ENCODE assay signal across 13 cellular contexts in genomic region chr17:20091161-20092029, GRCh38.
A peak's percentile ranks its signal among the peaks of the same experiment; 100 is the strongest.
DNase-seq lines count a peak whose midpoint lies in the region; ATAC-seq and TF ChIP-seq lines count a peak whose summit lies in the region.
"Had no signal": no experiment of that assay in that cellular context is flagged by ENCODE, and none has a peak within 500 bp of the region (broad histone marks: within the 10 kb centered on the region; RNA-seq: fewer than 3 reads in every experiment).

No MANE protein-coding gene starts in this region.

- H3K4me3 Mint-ChIP-seq in neural progenitor cell = no peak overlapping the region
- H3K4me3 Mint-ChIP-seq in activated T-helper 17 cell treated with anti-CD3 and anti-CD28 coated beads, Interleukin-2, amount 50 U/mL, for 72 hours = no peak overlapping the region
- H3K4me3 Mint-ChIP-seq: activated naive CD8-positive, alpha-beta T cell treated with anti-CD3 and anti-CD28 coated beads, Interleukin-2, amount 50 U/mL, for 24 hours; T-helper 17 cell had no signal

- no peak for ATAC-seq in activated T-helper 17 cell treated with anti-CD3 and anti-CD28 coated beads, Interleukin-2, amount 50 U/mL, for 72 hours (replicated peaks)
- ATAC-seq: activated naive CD8-positive, alpha-beta T cell treated with anti-CD3 and anti-CD28 coated beads, Interleukin-2, amount 50 U/mL, for 24 hours; esophagus mucosa; left colon; T-helper 17 cell had no signal

- H3K36me3 ChIP-seq in adrenal gland (replicated peaks in 1 of 2) = no peaks in the 10 kb centered on the region
- no peaks in the 10 kb centered on the region for H3K36me3 ChIP-seq in fibroblast of lung (ENCODE audit: control insufficient read depth, insufficient read depth, low read length)
- H3K36me3 ChIP-seq in neural progenitor cell = no peaks in the 10 kb centered on the region
- H3K36me3 ChIP-seq in thyroid gland = no peaks in the 10 kb centered on the region

- H3K27ac Mint-ChIP-seq in neural progenitor cell = peak overlapping the region; percentile 40
- no peak overlapping the region for H3K27ac Mint-ChIP-seq in activated T-helper 17 cell treated with anti-CD3 and anti-CD28 coated beads, Interleukin-2, amount 50 U/mL, for 72 hours
- H3K27ac Mint-ChIP-seq: activated naive CD8-positive, alpha-beta T cell treated with anti-CD3 and anti-CD28 coated beads, Interleukin-2, amount 50 U/mL, for 24 hours; T-helper 17 cell had no signal

- H3K4me3 ChIP-seq in adrenal gland = no peak overlapping the region
- no peak overlapping the region for H3K4me3 ChIP-seq in fibroblast of lung (replicated peaks in 1 of 4; ENCODE audit: control extremely low read depth in 1 of 4, insufficient read depth in 1 of 4, low read depth in 3 of 4, low read length in 4 of 4)
- no peak overlapping the region for H3K4me3 ChIP-seq in neural progenitor cell
- no peak overlapping the region for H3K4me3 ChIP-seq in thyroid gland (replicated peaks in 1 of 3)

- DNase-seq in adrenal gland (peak in 3 of 7 donors; percentile 25 to 75 (median 35)), fibroblast of lung (ENCODE audit: low read depth in 2 of 2) (peak; percentile 17 to 76), neural progenitor cell (ENCODE audit: low spot score) (no peak), thyroid gland (no peak), mucosa of gallbladder (ENCODE audit: low spot score) (no peak)
- no peak for DNase-seq in stimulated activated CD4-positive, alpha-beta T cell treated with anti-CD3 and anti-CD28 coated beads, Interleukin-2, amount 100 ng/mL, for 24 hours
- DNase-seq: activated CD8-positive, alpha-beta memory T cell treated with anti-CD3 and anti-CD28 coated beads for 24 hours; activated naive CD8-positive, alpha-beta T cell treated with anti-CD3 and anti-CD28 coated beads, Interleukin-2, amount 50 U/mL, for 24 hours; DMS153; left colon; T-helper 17 cell had no signal

- no peak overlapping the region for H3K9ac ChIP-seq in fibroblast of lung (ENCODE audit: insufficient read depth, low read length)
- H3K9ac ChIP-seq in neural progenitor cell = no peak overlapping the region

- H3K9me3 ChIP-seq in adrenal gland (replicated peaks in 1 of 3) = no peaks in the 10 kb centered on the region
- no peaks in the 10 kb centered on the region for H3K9me3 ChIP-seq in fibroblast of lung (ENCODE audit: control insufficient read depth, insufficient read depth, low read depth, low read length)
- H3K9me3 ChIP-seq in neural progenitor cell (ENCODE audit: low read depth) = no peaks in the 10 kb centered on the region
- H3K9me3 ChIP-seq in thyroid gland = no peaks in the 10 kb centered on the region

- H3K27me3 ChIP-seq in adrenal gland = no peaks in the 10 kb centered on the region
- no peaks in the 10 kb centered on the region for H3K27me3 ChIP-seq in fibroblast of lung (ENCODE audit: control insufficient read depth, insufficient read depth, low read length)
- no peaks in the 10 kb centered on the region for H3K27me3 ChIP-seq in neural progenitor cell
- no peaks in the 10 kb centered on the region for H3K27me3 ChIP-seq in thyroid gland

- H3K79me2 ChIP-seq in fibroblast of lung (ENCODE audit: control insufficient read depth, insufficient read depth, low read length) = no peaks in the 10 kb centered on the region
- H3K79me2 ChIP-seq in neural progenitor cell (ENCODE audit: low read depth) = no peaks in the 10 kb centered on the region

- WGBS in adrenal gland, 4 donors = 54 to 68% (median 64%) methylated on average over 19 of the region's 19 CpGs
- 68 to 70% methylated on average over 19 of the region's 19 CpGs for WGBS in thyroid gland, 2 donors

- H3K27me3 Mint-ChIP-seq in neural progenitor cell (ENCODE audit: insufficient read depth, low read depth) = peaks cover 8% of the 10 kb centered on the region
- peaks cover 3% of the 10 kb centered on the region for H3K27me3 Mint-ChIP-seq in activated T-helper 17 cell treated with anti-CD3 and anti-CD28 coated beads, Interleukin-2, amount 50 U/mL, for 72 hours
- H3K27me3 Mint-ChIP-seq: activated naive CD8-positive, alpha-beta T cell treated with anti-CD3 and anti-CD28 coated beads, Interleukin-2, amount 50 U/mL, for 24 hours had no signal

- peaks cover 0 to 10% of the 10 kb centered on the region in 2 donors for H3K4me1 ChIP-seq in adrenal gland (replicated peaks in 1 of 2)
- peaks cover 7% of the 10 kb centered on the region for H3K4me1 ChIP-seq in fibroblast of lung (ENCODE audit: control insufficient read depth, extremely low read depth, insufficient read depth, low read length)
- peaks cover 22% of the 10 kb centered on the region for H3K4me1 ChIP-seq in neural progenitor cell
- peaks cover 0 to 5% of the 10 kb centered on the region in 2 donors for H3K4me1 ChIP-seq in thyroid gland

- H3K36me3 Mint-ChIP-seq in neural progenitor cell = no peaks in the 10 kb centered on the region
- no peaks in the 10 kb centered on the region for H3K36me3 Mint-ChIP-seq in activated T-helper 17 cell treated with anti-CD3 and anti-CD28 coated beads, Interleukin-2, amount 50 U/mL, for 72 hours (ENCODE audit: low read depth)

- H3K27ac ChIP-seq in adrenal gland (peak overlapping the region in 3 of 5 donors; percentile 32 to 84 (median 84)), fibroblast of lung (ENCODE audit: insufficient read depth, low read length) (peak overlapping the region; percentile 51), neural progenitor cell (no peak overlapping the region), thyroid gland (peak overlapping the region; percentile 64 to 70 (median 66))

- intact Hi-C loops in adrenal gland (cut with DNase I) = no loop called here
- intact Hi-C loops in thyroid gland (cut with DNase I) = loop anchor here (10.0 kb wide), 1 partner anchor 77 kb away; no protein-coding TSS in a partner anchor

- H3K4me2 ChIP-seq in fibroblast of lung (ENCODE audit: extremely low read depth, insufficient read depth, low read length) (no peak overlapping the region), neural progenitor cell (no peak overlapping the region)

- H4K20me1 ChIP-seq in fibroblast of lung (ENCODE audit: control insufficient read depth, extremely low read depth, insufficient read depth, low read length) = no peaks in the 10 kb centered on the region
- H4K20me1 ChIP-seq in neural progenitor cell (ENCODE audit: low read depth) = no peaks in the 10 kb centered on the region

- H3F3A ChIP-seq in neural progenitor cell (ENCODE audit: low read depth) = no peaks in the 10 kb centered on the region

- no peaks in the 10 kb centered on the region for H3K9me3 Mint-ChIP-seq in neural progenitor cell
- no peaks in the 10 kb centered on the region for H3K9me3 Mint-ChIP-seq in activated T-helper 17 cell treated with anti-CD3 and anti-CD28 coated beads, Interleukin-2, amount 50 U/mL, for 72 hours
- H3K9me3 Mint-ChIP-seq: activated naive CD8-positive, alpha-beta T cell treated with anti-CD3 and anti-CD28 coated beads, Interleukin-2, amount 50 U/mL, for 24 hours had no signal

- no peak for TF ChIP-seq CTCF in adrenal gland (IDR thresholded peaks at IDR 0.05)
- no peak for TF ChIP-seq CTCF in fibroblast of lung (conservative IDR thresholded peaks at IDR 0.05 in 1 of 2, IDR thresholded peaks at IDR 0.05 in 1 of 2; ENCODE audit: low read depth in 1 of 2, low read length in 2 of 2)
- no peak for TF ChIP-seq CTCF in neural progenitor cell (IDR thresholded peaks at IDR 0.05)
- no peak for TF ChIP-seq CTCF in thyroid gland (IDR thresholded peaks at IDR 0.05)

- peaks cover 59% of the 10 kb centered on the region for H3K4me1 Mint-ChIP-seq in neural progenitor cell
- no peaks in the 10 kb centered on the region for H3K4me1 Mint-ChIP-seq in activated T-helper 17 cell treated with anti-CD3 and anti-CD28 coated beads, Interleukin-2, amount 50 U/mL, for 72 hours

- TF ChIP-seq POLR2A in adrenal gland (IDR thresholded peaks at IDR 0.05) (no peak), thyroid gland (IDR thresholded peaks at IDR 0.05) (no peak)

- peak overlapping the region; percentile 20 for H2AFZ ChIP-seq in fibroblast of lung (ENCODE audit: low read length)
- peak overlapping the region; percentile 33 for H2AFZ ChIP-seq in neural progenitor cell (replicated peaks)

Comparison
In these comparisons a context has a peak if more than half of its experiments do, and no peak if none do; other contexts are left out.
1. DNase-seq: peak in fibroblast of lung (2 of 2); none in neural progenitor cell (single experiment), thyroid gland (0 of 2), stimulated activated CD4-positive, alpha-beta T cell treated with anti-CD3 and anti-CD28 coated beads, Interleukin-2, amount 100 ng/mL, for 24 hours (0 of 2) and mucosa of gallbladder (single experiment).